10 cellular contexts compared by ENCODE assay signal in genomic region chr12:121036810-121037326, GRCh38. TPM values are rescaled to one million over a fixed set of nuclear protein-coding genes. Genes with fewer than 3 reads are reported as not detected.
DNase-seq lines count a peak whose midpoint lies in the region; TF ChIP-seq lines count a peak whose summit lies in the region.
"Had no signal": no experiment of that assay in that cellular context is flagged by ENCODE, and none has a peak within 500 bp of the region (broad histone marks: within the 10 kb centered on the region; RNA-seq: fewer than 3 reads in every experiment).

No MANE protein-coding gene starts in this region.

- no peak for TF ChIP-seq CTCF in AG10803 (conservative IDR thresholded peaks at IDR 0.05; ENCODE audit: low read length)

- peak overlapping the region; percentile 19 for H3K4me3 Mint-ChIP-seq in activated naive CD4-positive, alpha-beta T cell treated with anti-CD3 and anti-CD28 coated beads, Interleukin-2, amount 10 ng/mL, durations not matched to agents 7 days and 5 days

- CTCF ChIA-PET in activated naive CD4-positive, alpha-beta T cell treated with anti-CD3 and anti-CD28 coated beads, Interleukin-2, amount 10 ng/mL, durations not matched to agents 7 days and 5 days (lab: Charles Lee), result interaction anchor here (5.6 kb wide), 1 partner anchor 23 kb away, joined by 32 read pairs; no protein-coding TSS in a partner anchor

- intact Hi-C loops in cardiac septum (cut with DNase I), result no loop called here

- DNase-seq in AG10803 (ENCODE audit: low read depth), result peak; percentile 82
- peak; percentile 87 for DNase-seq in M059J (ENCODE audit: low read depth)
- DNase-seq in activated naive CD4-positive, alpha-beta T cell treated with anti-CD3 and anti-CD28 coated beads, Interleukin-2, amount 10 ng/mL, durations not matched to agents 7 days and 5 days, result no peak
- peak; percentile 78 for DNase-seq in kidney tubule cell (ENCODE audit: low spot score)
- DNase-seq in cardiac septum (ENCODE audit: low spot score), result no peak
- DNase-seq in NCI-H1694 (lab: John Stamatoyannopoulos, UW), result no peak
- DNase-seq in NCI-H526 (lab: John Stamatoyannopoulos, UW), result no peak
- DNase-seq in NCI-H524 (lab: John Stamatoyannopoulos, UW), result no peak
- DNase-seq: dermis blood vessel endothelial cell had no signal

- H3K4me1 Mint-ChIP-seq in activated naive CD4-positive, alpha-beta T cell treated with anti-CD3 and anti-CD28 coated beads, Interleukin-2, amount 10 ng/mL, durations not matched to agents 7 days and 5 days, result peaks cover 72% of the 10 kb centered on the region

- H3K27me3 Mint-ChIP-seq in activated naive CD4-positive, alpha-beta T cell treated with anti-CD3 and anti-CD28 coated beads, Interleukin-2, amount 10 ng/mL, durations not matched to agents 7 days and 5 days, result peaks cover 9% of the 10 kb centered on the region

- H3K36me3 Mint-ChIP-seq in activated naive CD4-positive, alpha-beta T cell treated with anti-CD3 and anti-CD28 coated beads, Interleukin-2, amount 10 ng/mL, durations not matched to agents 7 days and 5 days, result peaks cover 27% of the 10 kb centered on the region

- no peak overlapping the region for H3K4me3 ChIP-seq in AG10803 (ENCODE audit: low read length)

- peaks cover 5% of the 10 kb centered on the region for H3K9me3 Mint-ChIP-seq in activated naive CD4-positive, alpha-beta T cell treated with anti-CD3 and anti-CD28 coated beads, Interleukin-2, amount 10 ng/mL, durations not matched to agents 7 days and 5 days

- H3K27ac Mint-ChIP-seq in activated naive CD4-positive, alpha-beta T cell treated with anti-CD3 and anti-CD28 coated beads, Interleukin-2, amount 10 ng/mL, durations not matched to agents 7 days and 5 days, result peak overlapping the region; percentile 69

RNA-seq across cellular contexts. Expression of gene OASL, which starts 2.2 kb away (rescaled TPM):
- total RNA-seq in M059J (2014; rRNA removed; shearing (Covaris generic)), result 110 and 115 TPM in 2 replicates
- total RNA-seq in cardiac septum, result 0.27 TPM

RNA-seq across cellular contexts. Expression of gene C12orf43, which starts 20.6 kb away (rescaled TPM):
- 11.5 and 18.2 TPM in 2 replicates for total RNA-seq in M059J (2014; rRNA removed; shearing (Covaris generic))
- 9.1 TPM for total RNA-seq in cardiac septum

RNA-seq across cellular contexts. Expression of gene HNF1A, which starts 58.5 kb away (rescaled TPM):
- total RNA-seq in M059J (2014; rRNA removed; shearing (Covaris generic)), result not detected in 2 replicates
- not detected for total RNA-seq in cardiac septum
- total RNA-seq: dermis blood vessel endothelial cell, lung microvascular endothelial cell had no signal

Comparison
In these comparisons a context has a peak if more than half of its experiments do, and no peak if none do; other contexts are left out.
1. DNase-seq: peak in AG10803 (single experiment), M059J (single experiment) and kidney tubule cell (single experiment); none in activated naive CD4-positive, alpha-beta T cell treated with anti-CD3 and anti-CD28 coated beads, Interleukin-2, amount 10 ng/mL, durations not matched to agents 7 days and 5 days (single experiment), cardiac septum (single experiment), NCI-H1694 (single experiment), NCI-H526 (0 of 2) and NCI-H524 (0 of 2).
2. RNA of gene OASL, which starts 2.2 kb away (total RNA-seq): 110 to 115 TPM in M059J; 0.27 TPM in cardiac septum (single experiment); every median in the first group is over 10 times any median in the second.